Comparison of ENCODE assay signal across 1 cellular context in the genomic region with DNA sequence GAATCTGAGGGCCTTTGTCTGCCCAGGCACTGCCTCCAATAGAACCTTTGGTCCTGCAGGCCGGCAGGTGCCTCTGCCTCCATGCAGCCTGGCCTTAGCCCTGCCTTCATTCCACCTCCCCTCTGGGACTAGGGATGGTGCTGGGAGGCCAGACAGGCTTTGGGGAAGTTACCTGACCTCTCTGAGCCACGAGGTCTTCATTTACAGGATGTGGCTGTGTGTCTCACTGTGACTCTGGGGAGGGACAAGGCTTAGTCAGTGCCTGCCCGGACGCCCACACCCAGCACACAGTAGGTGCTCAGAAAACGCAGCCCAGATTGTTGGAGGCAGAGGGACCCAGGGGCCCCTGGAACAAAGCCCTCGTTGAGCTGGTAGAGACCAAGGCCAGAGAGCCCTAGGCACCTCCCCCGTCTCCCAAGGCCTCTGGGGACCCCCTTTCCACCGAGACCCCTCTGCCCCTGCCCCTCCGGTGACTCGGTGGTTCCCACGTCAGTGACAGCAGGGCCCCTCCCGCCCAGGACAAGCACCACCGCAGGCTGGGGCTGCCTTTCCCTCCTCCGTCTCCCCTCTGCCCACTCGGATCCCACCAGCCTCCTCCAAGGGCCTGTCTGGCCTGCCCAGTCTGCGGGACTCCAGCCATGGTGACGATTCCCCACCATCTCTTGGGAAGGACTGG.
TF ChIP-seq lines count a peak whose summit lies in the region.

No MANE protein-coding gene starts in this region.

TF ChIP-seq in K562, 482 proteins besides CTCF, POLR2A, EP300 and RAD21 (continued from another document):
- TF ChIP-seq RHOXF2B (CRISPR knock-in tag; conservative IDR thresholded peaks at IDR 0.05) (no peak), ZNF174 (CRISPR knock-in tag; IDR thresholded peaks at IDR 0.05) (no peak), ZNF121 (CRISPR knock-in tag; conservative IDR thresholded peaks at IDR 0.05) (no peak), ZNF77 (CRISPR knock-in tag; IDR thresholded peaks at IDR 0.05) (no peak), ATF7 (IDR thresholded peaks at IDR 0.05) (no peak), NRF1 (conservative IDR thresholded peaks at IDR 0.05 in 1 of 2, IDR thresholded peaks at IDR 0.05 in 1 of 2) (no peak), TRIM24 (IDR thresholded peaks at IDR 0.05) (no peak), DIDO1 (tag; IDR thresholded peaks at IDR 0.05; ENCODE audit: low read depth) (no peak), RCOR1 (IDR thresholded peaks at IDR 0.05; ENCODE audit: borderline replicate concordance in 1 of 2, low read depth in 2 of 2, low read length in 2 of 2) (no peak), ZNF311 (CRISPR knock-in tag; IDR thresholded peaks at IDR 0.05) (no peak), ZKSCAN1 (IDR thresholded peaks at IDR 0.05; ENCODE audit: low read depth, low read length) (peak; percentile 99), MCM2 (IDR thresholded peaks at IDR 0.05; ENCODE audit: low read depth) (no peak), TAF9B (IDR thresholded peaks at IDR 0.05; ENCODE audit: partially characterized antibody) (no peak), CHD4 (IDR thresholded peaks at IDR 0.05; ENCODE audit: insufficient read depth, insufficient replicate concordance, low read depth, low read length, poor library complexity, severe bottlenecking) (no peak), CAMTA2 (CRISPR knock-in tag; conservative IDR thresholded peaks at IDR 0.05) (no peak), HNRNPK (IDR thresholded peaks at IDR 0.05; ENCODE audit: low read depth, low read length, poor library complexity, severe bottlenecking) (no peak), TAL1 (IDR thresholded peaks at IDR 0.05) (no peak), TCF7 (IDR thresholded peaks at IDR 0.05; ENCODE audit: borderline replicate concordance) (no peak)
- TF ChIP-seq, protein P1, sequence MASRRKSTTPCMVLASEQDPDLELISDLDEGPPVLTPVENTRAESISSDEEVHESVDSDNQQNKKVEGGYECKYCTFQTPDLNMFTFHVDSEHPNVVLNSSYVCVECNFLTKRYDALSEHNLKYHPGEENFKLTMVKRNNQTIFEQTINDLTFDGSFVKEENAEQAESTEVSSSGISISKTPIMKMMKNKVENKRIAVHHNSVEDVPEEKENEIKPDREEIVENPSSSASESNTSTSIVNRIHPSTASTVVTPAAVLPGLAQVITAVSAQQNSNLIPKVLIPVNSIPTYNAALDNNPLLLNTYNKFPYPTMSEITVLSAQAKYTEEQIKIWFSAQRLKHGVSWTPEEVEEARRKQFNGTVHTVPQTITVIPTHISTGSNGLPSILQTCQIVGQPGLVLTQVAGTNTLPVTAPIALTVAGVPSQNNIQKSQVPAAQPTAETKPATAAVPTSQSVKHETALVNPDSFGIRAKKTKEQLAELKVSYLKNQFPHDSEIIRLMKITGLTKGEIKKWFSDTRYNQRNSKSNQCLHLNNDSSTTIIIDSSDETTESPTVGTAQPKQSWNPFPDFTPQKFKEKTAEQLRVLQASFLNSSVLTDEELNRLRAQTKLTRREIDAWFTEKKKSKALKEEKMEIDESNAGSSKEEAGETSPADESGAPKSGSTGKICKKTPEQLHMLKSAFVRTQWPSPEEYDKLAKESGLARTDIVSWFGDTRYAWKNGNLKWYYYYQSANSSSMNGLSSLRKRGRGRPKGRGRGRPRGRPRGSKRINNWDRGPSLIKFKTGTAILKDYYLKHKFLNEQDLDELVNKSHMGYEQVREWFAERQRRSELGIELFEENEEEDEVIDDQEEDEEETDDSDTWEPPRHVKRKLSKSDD (conservative IDR thresholded peaks at IDR 0.05; ENCODE audit: low read length): no peak
- TF ChIP-seq, protein P2, sequence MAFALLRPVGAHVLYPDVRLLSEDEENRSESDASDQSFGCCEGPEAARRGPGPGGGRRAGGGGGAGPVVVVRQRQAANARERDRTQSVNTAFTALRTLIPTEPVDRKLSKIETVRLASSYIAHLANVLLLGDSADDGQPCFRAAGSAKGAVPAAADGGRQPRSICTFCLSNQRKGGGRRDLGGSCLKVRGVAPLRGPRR (CRISPR knock-in tag; IDR thresholded peaks at IDR 0.05): no peak
- TF ChIP-seq, protein P3, sequence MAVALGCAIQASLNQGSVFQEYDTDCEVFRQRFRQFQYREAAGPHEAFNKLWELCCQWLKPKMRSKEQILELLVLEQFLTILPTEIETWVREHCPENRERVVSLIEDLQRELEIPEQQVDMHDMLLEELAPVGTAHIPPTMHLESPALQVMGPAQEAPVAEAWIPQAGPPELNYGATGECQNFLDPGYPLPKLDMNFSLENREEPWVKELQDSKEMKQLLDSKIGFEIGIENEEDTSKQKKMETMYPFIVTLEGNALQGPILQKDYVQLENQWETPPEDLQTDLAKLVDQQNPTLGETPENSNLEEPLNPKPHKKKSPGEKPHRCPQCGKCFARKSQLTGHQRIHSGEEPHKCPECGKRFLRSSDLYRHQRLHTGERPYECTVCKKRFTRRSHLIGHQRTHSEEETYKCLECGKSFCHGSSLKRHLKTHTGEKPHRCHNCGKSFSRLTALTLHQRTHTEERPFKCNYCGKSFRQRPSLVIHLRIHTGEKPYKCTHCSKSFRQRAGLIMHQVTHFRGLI (CRISPR knock-in tag; IDR thresholded peaks at IDR 0.05): no peak
- TF ChIP-seq, protein P4, sequence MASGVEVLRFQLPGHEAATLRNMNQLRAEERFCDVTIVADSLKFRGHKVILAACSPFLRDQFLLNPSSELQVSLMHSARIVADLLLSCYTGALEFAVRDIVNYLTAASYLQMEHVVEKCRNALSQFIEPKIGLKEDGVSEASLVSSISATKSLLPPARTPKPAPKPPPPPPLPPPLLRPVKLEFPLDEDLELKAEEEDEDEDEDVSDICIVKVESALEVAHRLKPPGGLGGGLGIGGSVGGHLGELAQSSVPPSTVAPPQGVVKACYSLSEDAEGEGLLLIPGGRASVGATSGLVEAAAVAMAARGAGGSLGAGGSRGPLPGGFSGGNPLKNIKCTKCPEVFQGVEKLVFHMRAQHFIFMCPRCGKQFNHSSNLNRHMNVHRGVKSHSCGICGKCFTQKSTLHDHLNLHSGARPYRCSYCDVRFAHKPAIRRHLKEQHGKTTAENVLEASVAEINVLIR (CRISPR knock-in tag; IDR thresholded peaks at IDR 0.05): no peak
- TF ChIP-seq, protein P5, sequence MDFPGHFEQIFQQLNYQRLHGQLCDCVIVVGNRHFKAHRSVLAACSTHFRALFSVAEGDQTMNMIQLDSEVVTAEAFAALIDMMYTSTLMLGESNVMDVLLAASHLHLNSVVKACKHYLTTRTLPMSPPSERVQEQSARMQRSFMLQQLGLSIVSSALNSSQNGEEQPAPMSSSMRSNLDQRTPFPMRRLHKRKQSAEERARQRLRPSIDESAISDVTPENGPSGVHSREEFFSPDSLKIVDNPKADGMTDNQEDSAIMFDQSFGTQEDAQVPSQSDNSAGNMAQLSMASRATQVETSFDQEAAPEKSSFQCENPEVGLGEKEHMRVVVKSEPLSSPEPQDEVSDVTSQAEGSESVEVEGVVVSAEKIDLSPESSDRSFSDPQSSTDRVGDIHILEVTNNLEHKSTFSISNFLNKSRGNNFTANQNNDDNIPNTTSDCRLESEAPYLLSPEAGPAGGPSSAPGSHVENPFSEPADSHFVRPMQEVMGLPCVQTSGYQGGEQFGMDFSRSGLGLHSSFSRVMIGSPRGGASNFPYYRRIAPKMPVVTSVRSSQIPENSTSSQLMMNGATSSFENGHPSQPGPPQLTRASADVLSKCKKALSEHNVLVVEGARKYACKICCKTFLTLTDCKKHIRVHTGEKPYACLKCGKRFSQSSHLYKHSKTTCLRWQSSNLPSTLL (IDR thresholded peaks at IDR 0.05): no peak
- TF ChIP-seq, protein P6, sequence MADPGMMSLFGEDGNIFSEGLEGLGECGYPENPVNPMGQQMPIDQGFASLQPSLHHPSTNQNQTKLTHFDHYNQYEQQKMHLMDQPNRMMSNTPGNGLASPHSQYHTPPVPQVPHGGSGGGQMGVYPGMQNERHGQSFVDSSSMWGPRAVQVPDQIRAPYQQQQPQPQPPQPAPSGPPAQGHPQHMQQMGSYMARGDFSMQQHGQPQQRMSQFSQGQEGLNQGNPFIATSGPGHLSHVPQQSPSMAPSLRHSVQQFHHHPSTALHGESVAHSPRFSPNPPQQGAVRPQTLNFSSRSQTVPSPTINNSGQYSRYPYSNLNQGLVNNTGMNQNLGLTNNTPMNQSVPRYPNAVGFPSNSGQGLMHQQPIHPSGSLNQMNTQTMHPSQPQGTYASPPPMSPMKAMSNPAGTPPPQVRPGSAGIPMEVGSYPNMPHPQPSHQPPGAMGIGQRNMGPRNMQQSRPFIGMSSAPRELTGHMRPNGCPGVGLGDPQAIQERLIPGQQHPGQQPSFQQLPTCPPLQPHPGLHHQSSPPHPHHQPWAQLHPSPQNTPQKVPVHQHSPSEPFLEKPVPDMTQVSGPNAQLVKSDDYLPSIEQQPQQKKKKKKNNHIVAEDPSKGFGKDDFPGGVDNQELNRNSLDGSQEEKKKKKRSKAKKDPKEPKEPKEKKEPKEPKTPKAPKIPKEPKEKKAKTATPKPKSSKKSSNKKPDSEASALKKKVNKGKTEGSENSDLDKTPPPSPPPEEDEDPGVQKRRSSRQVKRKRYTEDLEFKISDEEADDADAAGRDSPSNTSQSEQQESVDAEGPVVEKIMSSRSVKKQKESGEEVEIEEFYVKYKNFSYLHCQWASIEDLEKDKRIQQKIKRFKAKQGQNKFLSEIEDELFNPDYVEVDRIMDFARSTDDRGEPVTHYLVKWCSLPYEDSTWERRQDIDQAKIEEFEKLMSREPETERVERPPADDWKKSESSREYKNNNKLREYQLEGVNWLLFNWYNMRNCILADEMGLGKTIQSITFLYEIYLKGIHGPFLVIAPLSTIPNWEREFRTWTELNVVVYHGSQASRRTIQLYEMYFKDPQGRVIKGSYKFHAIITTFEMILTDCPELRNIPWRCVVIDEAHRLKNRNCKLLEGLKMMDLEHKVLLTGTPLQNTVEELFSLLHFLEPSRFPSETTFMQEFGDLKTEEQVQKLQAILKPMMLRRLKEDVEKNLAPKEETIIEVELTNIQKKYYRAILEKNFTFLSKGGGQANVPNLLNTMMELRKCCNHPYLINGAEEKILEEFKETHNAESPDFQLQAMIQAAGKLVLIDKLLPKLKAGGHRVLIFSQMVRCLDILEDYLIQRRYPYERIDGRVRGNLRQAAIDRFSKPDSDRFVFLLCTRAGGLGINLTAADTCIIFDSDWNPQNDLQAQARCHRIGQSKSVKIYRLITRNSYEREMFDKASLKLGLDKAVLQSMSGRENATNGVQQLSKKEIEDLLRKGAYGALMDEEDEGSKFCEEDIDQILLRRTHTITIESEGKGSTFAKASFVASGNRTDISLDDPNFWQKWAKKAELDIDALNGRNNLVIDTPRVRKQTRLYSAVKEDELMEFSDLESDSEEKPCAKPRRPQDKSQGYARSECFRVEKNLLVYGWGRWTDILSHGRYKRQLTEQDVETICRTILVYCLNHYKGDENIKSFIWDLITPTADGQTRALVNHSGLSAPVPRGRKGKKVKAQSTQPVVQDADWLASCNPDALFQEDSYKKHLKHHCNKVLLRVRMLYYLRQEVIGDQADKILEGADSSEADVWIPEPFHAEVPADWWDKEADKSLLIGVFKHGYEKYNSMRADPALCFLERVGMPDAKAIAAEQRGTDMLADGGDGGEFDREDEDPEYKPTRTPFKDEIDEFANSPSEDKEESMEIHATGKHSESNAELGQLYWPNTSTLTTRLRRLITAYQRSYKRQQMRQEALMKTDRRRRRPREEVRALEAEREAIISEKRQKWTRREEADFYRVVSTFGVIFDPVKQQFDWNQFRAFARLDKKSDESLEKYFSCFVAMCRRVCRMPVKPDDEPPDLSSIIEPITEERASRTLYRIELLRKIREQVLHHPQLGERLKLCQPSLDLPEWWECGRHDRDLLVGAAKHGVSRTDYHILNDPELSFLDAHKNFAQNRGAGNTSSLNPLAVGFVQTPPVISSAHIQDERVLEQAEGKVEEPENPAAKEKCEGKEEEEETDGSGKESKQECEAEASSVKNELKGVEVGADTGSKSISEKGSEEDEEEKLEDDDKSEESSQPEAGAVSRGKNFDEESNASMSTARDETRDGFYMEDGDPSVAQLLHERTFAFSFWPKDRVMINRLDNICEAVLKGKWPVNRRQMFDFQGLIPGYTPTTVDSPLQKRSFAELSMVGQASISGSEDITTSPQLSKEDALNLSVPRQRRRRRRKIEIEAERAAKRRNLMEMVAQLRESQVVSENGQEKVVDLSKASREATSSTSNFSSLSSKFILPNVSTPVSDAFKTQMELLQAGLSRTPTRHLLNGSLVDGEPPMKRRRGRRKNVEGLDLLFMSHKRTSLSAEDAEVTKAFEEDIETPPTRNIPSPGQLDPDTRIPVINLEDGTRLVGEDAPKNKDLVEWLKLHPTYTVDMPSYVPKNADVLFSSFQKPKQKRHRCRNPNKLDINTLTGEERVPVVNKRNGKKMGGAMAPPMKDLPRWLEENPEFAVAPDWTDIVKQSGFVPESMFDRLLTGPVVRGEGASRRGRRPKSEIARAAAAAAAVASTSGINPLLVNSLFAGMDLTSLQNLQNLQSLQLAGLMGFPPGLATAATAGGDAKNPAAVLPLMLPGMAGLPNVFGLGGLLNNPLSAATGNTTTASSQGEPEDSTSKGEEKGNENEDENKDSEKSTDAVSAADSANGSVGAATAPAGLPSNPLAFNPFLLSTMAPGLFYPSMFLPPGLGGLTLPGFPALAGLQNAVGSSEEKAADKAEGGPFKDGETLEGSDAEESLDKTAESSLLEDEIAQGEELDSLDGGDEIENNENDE (IDR thresholded peaks at IDR 0.05; ENCODE audit: low read depth, low read length): no peak
- TF ChIP-seq, protein P7, sequence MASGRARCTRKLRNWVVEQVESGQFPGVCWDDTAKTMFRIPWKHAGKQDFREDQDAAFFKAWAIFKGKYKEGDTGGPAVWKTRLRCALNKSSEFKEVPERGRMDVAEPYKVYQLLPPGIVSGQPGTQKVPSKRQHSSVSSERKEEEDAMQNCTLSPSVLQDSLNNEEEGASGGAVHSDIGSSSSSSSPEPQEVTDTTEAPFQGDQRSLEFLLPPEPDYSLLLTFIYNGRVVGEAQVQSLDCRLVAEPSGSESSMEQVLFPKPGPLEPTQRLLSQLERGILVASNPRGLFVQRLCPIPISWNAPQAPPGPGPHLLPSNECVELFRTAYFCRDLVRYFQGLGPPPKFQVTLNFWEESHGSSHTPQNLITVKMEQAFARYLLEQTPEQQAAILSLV (tag; IDR thresholded peaks at IDR 0.05): no peak
